ENCODE assay signal across 10 cellular contexts in genomic region chr5:179680780-179681411, GRCh38. TPM values are rescaled to one million over a fixed set of nuclear protein-coding genes. Genes with fewer than 3 reads are reported as not detected.
DNase-seq lines count a peak whose midpoint lies in the region; ATAC-seq, FAIRE-seq and TF ChIP-seq lines count a peak whose summit lies in the region.
"Had no signal": no experiment of that assay in that cellular context is flagged by ENCODE, and none has a peak within 500 bp of the region (broad histone marks: within the 10 kb centered on the region; RNA-seq: fewer than 3 reads in every experiment).

CBY3 (minus strand) TSS chr5:179681034; CDS start chr5:179680918, 116 bp downstream.

- H3K4me3 Mint-ChIP-seq in CD4-positive, CD25-positive, alpha-beta regulatory T cell: peak within 1 kb of the TSS; percentile 76 to 94 (median 82)
- H3K4me3 Mint-ChIP-seq in HFFc6: no peak within 1 kb of the TSS; the same call in 1 of the 2 replicates
- peak within 1 kb of the TSS; percentile 99 for H3K4me3 Mint-ChIP-seq in activated naive CD8-positive, alpha-beta T cell treated with anti-CD3 and anti-CD28 coated beads, Interleukin-2, amount 50 U/mL, for 24 hours
- peak within 1 kb of the TSS; percentile 46 to 99 (median 72) for H3K4me3 Mint-ChIP-seq in naive thymus-derived CD4-positive, alpha-beta T cell

- ATAC-seq in CD4-positive, CD25-positive, alpha-beta regulatory T cell (ENCODE audit: low read depth in 2 of 2): no peak
- no peak for ATAC-seq in activated naive CD8-positive, alpha-beta T cell treated with anti-CD3 and anti-CD28 coated beads, Interleukin-2, amount 50 U/mL, for 24 hours
- ATAC-seq in naive thymus-derived CD4-positive, alpha-beta T cell: no peak

- H3K27ac Mint-ChIP-seq in CD4-positive, CD25-positive, alpha-beta regulatory T cell: peak within 1 kb of the TSS in 2 of 3 donors; percentile 63 to 86
- H3K27ac Mint-ChIP-seq in HFFc6: no peak within 1 kb of the TSS
- peak within 1 kb of the TSS; percentile 54 for H3K27ac Mint-ChIP-seq in activated naive CD8-positive, alpha-beta T cell treated with anti-CD3 and anti-CD28 coated beads, Interleukin-2, amount 50 U/mL, for 24 hours
- H3K27ac Mint-ChIP-seq in naive thymus-derived CD4-positive, alpha-beta T cell: peak within 1 kb of the TSS; percentile 30 to 89 (median 67)

- no peak for TF ChIP-seq CTCF in HFFc6 (IDR thresholded peaks at IDR 0.05)
- TF ChIP-seq CTCF in D721Med (IDR thresholded peaks at IDR 0.05; ENCODE audit: insufficient read depth, missing control alignments): no peak

- peaks cover 22% of the 10 kb centered on the region for H3K4me1 ChIP-seq in CD4-positive, CD25-positive, alpha-beta regulatory T cell (ENCODE audit: control insufficient read depth, insufficient read depth, low read length, poor library complexity, severe bottlenecking)
- peaks cover 4 to 5% of the 10 kb centered on the region in 2 donors for H3K4me1 ChIP-seq in naive thymus-derived CD4-positive, alpha-beta T cell (ENCODE audit: control insufficient read depth in 2 of 2, insufficient read depth in 2 of 2, low read length in 2 of 2)
- peaks cover 20% of the 10 kb centered on the region for H3K4me1 ChIP-seq in Karpas-422 (ENCODE audit: low read length)

- peaks cover 5% of the 10 kb centered on the region for H3K79me2 ChIP-seq in Karpas-422 (ENCODE audit: low read length)

- POLR2A ChIA-PET in naive thymus-derived CD4-positive, alpha-beta T cell (lab: Charles Lee): interaction anchor here (0.9 to 2.6 kb wide), 5 partner anchors 15 to 123 kb away, joined by 3 to 20 read pairs (median 7); partner anchors contain the start of gene HNRNPH1

- intact Hi-C loops in naive thymus-derived CD4-positive, alpha-beta T cell (cut with micrococcal nuclease): no loop called here

- H3K9me2 ChIP-seq in Karpas-422 (replicated peaks; ENCODE audit: insufficient read depth, low read length): no peaks in the 10 kb centered on the region

- H3K9ac ChIP-seq in Karpas-422 (ENCODE audit: low read length): no peak within 1 kb of the TSS

- H4K20me1 ChIP-seq in Karpas-422 (ENCODE audit: insufficient read depth, low read depth, low read length): no peaks in the 10 kb centered on the region

- H3K27me3 ChIP-seq in CD4-positive, CD25-positive, alpha-beta regulatory T cell (ENCODE audit: control insufficient read depth, insufficient read depth, low read length): no peaks in the 10 kb centered on the region
- H3K27me3 ChIP-seq in naive thymus-derived CD4-positive, alpha-beta T cell (ENCODE audit: control insufficient read depth in 2 of 2, insufficient read depth in 2 of 2, low read length in 2 of 2): no peaks in the 10 kb centered on the region
- H3K27me3 ChIP-seq in Karpas-422 (ENCODE audit: low read length): no peaks in the 10 kb centered on the region

- DNase-seq in CD4-positive, CD25-positive, alpha-beta regulatory T cell: no peak
- DNase-seq in HFFc6 (peak; percentile 21), Karpas-422 (no peak), D721Med (ENCODE audit: insufficient read length, low spot score) (no peak)
- DNase-seq in activated naive CD8-positive, alpha-beta T cell treated with anti-CD3 and anti-CD28 coated beads, Interleukin-2, amount 50 U/mL, for 24 hours: no peak
- no peak for DNase-seq in naive thymus-derived CD4-positive, alpha-beta T cell
- no peak for DNase-seq in stimulated activated CD8-positive, alpha-beta memory T cell treated with anti-CD3 and anti-CD28 coated beads, Interleukin-4, amount 100 ng/mL, for 48 hours
- DNase-seq in effector CD8-positive, alpha-beta T cell (lab: John Stamatoyannopoulos, UW): no peak
- DNase-seq: activated gamma-delta T cell treated with Interleukin-2 at 50 U/mL for 16 hours, NCI-H1417 had no signal

- H3K4me1 Mint-ChIP-seq in CD4-positive, CD25-positive, alpha-beta regulatory T cell: peaks cover 7 to 47% (median 28%) of the 10 kb centered on the region in 4 donors
- H3K4me1 Mint-ChIP-seq in HFFc6 (ENCODE audit: low read depth): peaks cover 8% of the 10 kb centered on the region; the same call in 1 of the 2 replicates
- H3K4me1 Mint-ChIP-seq in activated naive CD8-positive, alpha-beta T cell treated with anti-CD3 and anti-CD28 coated beads, Interleukin-2, amount 50 U/mL, for 24 hours: peaks cover 30% of the 10 kb centered on the region
- H3K4me1 Mint-ChIP-seq in naive thymus-derived CD4-positive, alpha-beta T cell: peaks cover 15 to 37% (median 30%) of the 10 kb centered on the region in 7 donors

- H3K9me3 ChIP-seq in CD4-positive, CD25-positive, alpha-beta regulatory T cell (ENCODE audit: control insufficient read depth in 2 of 2, low read length in 2 of 2): no peaks in the 10 kb centered on the region
- H3K9me3 ChIP-seq in naive thymus-derived CD4-positive, alpha-beta T cell (ENCODE audit: control insufficient read depth in 2 of 3, low read length in 3 of 3): no peaks in the 10 kb centered on the region
- no peaks in the 10 kb centered on the region for H3K9me3 ChIP-seq in Karpas-422 (ENCODE audit: low read length)

- no peak within 1 kb of the TSS for H3K27ac ChIP-seq in CD4-positive, CD25-positive, alpha-beta regulatory T cell (ENCODE audit: insufficient read depth, low read length, poor library complexity, severe bottlenecking)
- H3K27ac ChIP-seq in naive thymus-derived CD4-positive, alpha-beta T cell (ENCODE audit: low read depth, low read length): no peak within 1 kb of the TSS
- H3K27ac ChIP-seq in Karpas-422 (ENCODE audit: low read length): no peak within 1 kb of the TSS

- no peak within 1 kb of the TSS for H3K4me3 ChIP-seq in CD4-positive, CD25-positive, alpha-beta regulatory T cell (ENCODE audit: low read depth, low read length)
- no peak within 1 kb of the TSS for H3K4me3 ChIP-seq in naive thymus-derived CD4-positive, alpha-beta T cell (ENCODE audit: low read length)
- no peak within 1 kb of the TSS for H3K4me3 ChIP-seq in Karpas-422 (ENCODE audit: low read length)

- no peaks in the 10 kb centered on the region for H3K36me3 Mint-ChIP-seq in CD4-positive, CD25-positive, alpha-beta regulatory T cell
- H3K36me3 Mint-ChIP-seq in HFFc6 (ENCODE audit: low read depth): no peaks in the 10 kb centered on the region
- H3K36me3 Mint-ChIP-seq in activated naive CD8-positive, alpha-beta T cell treated with anti-CD3 and anti-CD28 coated beads, Interleukin-2, amount 50 U/mL, for 24 hours (ENCODE audit: low read depth): peaks cover 18% of the 10 kb centered on the region
- peaks cover 0 to 18% (median 0%) of the 10 kb centered on the region in 5 donors for H3K36me3 Mint-ChIP-seq in naive thymus-derived CD4-positive, alpha-beta T cell

- H3K4me2 ChIP-seq in Karpas-422 (ENCODE audit: low read depth, low read length, poor library complexity, severe bottlenecking): no peak within 1 kb of the TSS

- FAIRE-seq in D721Med (lab: Jason Lieb, UNC): no peak

- CTCF ChIA-PET in naive thymus-derived CD4-positive, alpha-beta T cell (lab: Charles Lee): no interaction called here

- no peaks in the 10 kb centered on the region for H3K36me3 ChIP-seq in CD4-positive, CD25-positive, alpha-beta regulatory T cell (ENCODE audit: control insufficient read depth, insufficient read depth, low read length)
- no peaks in the 10 kb centered on the region for H3K36me3 ChIP-seq in naive thymus-derived CD4-positive, alpha-beta T cell (ENCODE audit: control insufficient read depth in 2 of 3, insufficient read depth in 3 of 3, low read length in 3 of 3)
- H3K36me3 ChIP-seq in Karpas-422 (ENCODE audit: insufficient read depth, low read length): no peaks in the 10 kb centered on the region

- no peak within 1 kb of the TSS for H2AFZ ChIP-seq in Karpas-422 (ENCODE audit: low read length)

- H3K27me3 Mint-ChIP-seq in CD4-positive, CD25-positive, alpha-beta regulatory T cell: no peaks in the 10 kb centered on the region
- H3K27me3 Mint-ChIP-seq in HFFc6 (ENCODE audit: insufficient read depth): no peaks in the 10 kb centered on the region; the same call in 1 of the 2 replicates
- no peaks in the 10 kb centered on the region for H3K27me3 Mint-ChIP-seq in activated naive CD8-positive, alpha-beta T cell treated with anti-CD3 and anti-CD28 coated beads, Interleukin-2, amount 50 U/mL, for 24 hours
- peaks cover 0 to 5% (median 0%) of the 10 kb centered on the region in 5 donors for H3K27me3 Mint-ChIP-seq in naive thymus-derived CD4-positive, alpha-beta T cell

- no peaks in the 10 kb centered on the region for H3K9me3 Mint-ChIP-seq in CD4-positive, CD25-positive, alpha-beta regulatory T cell
- H3K9me3 Mint-ChIP-seq in HFFc6: no peaks in the 10 kb centered on the region
- no peaks in the 10 kb centered on the region for H3K9me3 Mint-ChIP-seq in activated naive CD8-positive, alpha-beta T cell treated with anti-CD3 and anti-CD28 coated beads, Interleukin-2, amount 50 U/mL, for 24 hours
- peaks cover 0 to 1% (median 0%) of the 10 kb centered on the region in 11 donors for H3K9me3 Mint-ChIP-seq in naive thymus-derived CD4-positive, alpha-beta T cell

RNA-seq across cellular contexts. Expression of gene CBY3, which starts in this region (rescaled TPM):
- not detected for total RNA-seq in CD4-positive, CD25-positive, alpha-beta regulatory T cell
- under 1 TPM in 1 of 4 donors, not detected in 3; 0.70 TPM for polyA plus RNA-seq in CD4-positive, CD25-positive, alpha-beta regulatory T cell
- not detected for total RNA-seq in HFFc6 (2021; fragmentation: NEBNext Ultra II Directional; extraction: Animal tissue kit (Norgen Biotek cat#: 25700))
- total RNA-seq in naive thymus-derived CD4-positive, alpha-beta T cell: under 1 TPM in 3 of 5 experiments, not detected in 2; 0.29 to 0.84 (median 0.62) TPM
- 1 to 10 TPM in 1 of 2 donors, not detected in 1; 1.4 TPM for polyA plus RNA-seq in naive thymus-derived CD4-positive, alpha-beta T cell
- total RNA-seq in Karpas-422 (2014; rRNA removed; shearing (Covaris generic); ENCODE audit: low replicate concordance): not detected in 2 replicates

Comparison
In these comparisons a context has a peak if more than half of its experiments do, and no peak if none do; other contexts are left out.
1. Peak in DNase-seq in HFFc6; RNA of the gene not detected or under 1 TPM.